In genomic region chr19:15125232-15126067, GRCh38 we compare ENCODE assay signal across 8 cellular contexts. TPM values are rescaled to one million over a fixed set of nuclear protein-coding genes. Genes with fewer than 3 reads are reported as not detected.
DNase-seq lines count a peak whose midpoint lies in the region; ATAC-seq and TF ChIP-seq lines count a peak whose summit lies in the region.

No MANE protein-coding gene starts in this region.

- H3K36me3 Mint-ChIP-seq in activated CD4-positive, alpha-beta T cell treated with anti-CD3 and anti-CD28 coated beads, Interleukin-2, amount 10 ng/mL, durations not matched to agents 24 days and 14 days (ENCODE audit: low read depth): peaks cover 18% of the 10 kb centered on the region

- peak; percentile 86 for ATAC-seq in GM19328 (IDR thresholded peaks at IDR 0.05; ENCODE audit: unreplicated experiment)
- peak; percentile 69 for ATAC-seq in HG03469 (IDR thresholded peaks at IDR 0.05; ENCODE audit: unreplicated experiment)

- H3K4me3 ChIP-seq in coronary artery: peak overlapping the region; percentile 90

- H3K9me3 Mint-ChIP-seq in activated CD4-positive, alpha-beta T cell treated with anti-CD3 and anti-CD28 coated beads, Interleukin-2, amount 10 ng/mL, durations not matched to agents 24 days and 14 days: no peaks in the 10 kb centered on the region

- peak overlapping the region; percentile 96 for H3K27ac Mint-ChIP-seq in activated CD4-positive, alpha-beta T cell treated with anti-CD3 and anti-CD28 coated beads, Interleukin-2, amount 10 ng/mL, durations not matched to agents 24 days and 14 days

- H3K27me3 Mint-ChIP-seq in activated CD4-positive, alpha-beta T cell treated with anti-CD3 and anti-CD28 coated beads, Interleukin-2, amount 10 ng/mL, durations not matched to agents 24 days and 14 days: no peaks in the 10 kb centered on the region

- peak; percentile 71 to 97 (median 94) for DNase-seq in C1 segment of cervical spinal cord (lab: John Stamatoyannopoulos, UW)
- peak; percentile 92 to 97 for DNase-seq in NCI-H526 (lab: John Stamatoyannopoulos, UW)
- DNase-seq in activated CD4-positive, alpha-beta T cell treated with anti-CD3 and anti-CD28 coated beads, Interleukin-2, amount 10 ng/mL, durations not matched to agents 24 days and 14 days: peak; percentile 99
- peak; percentile 98 for DNase-seq in coronary artery (ENCODE audit: low spot score)
- peak; percentile 94 to 98 (median 95) for DNase-seq in stimulated activated CD4-positive, alpha-beta T cell treated with anti-CD3 and anti-CD28 coated beads, Interleukin-1b, Interleukin-23, amount 100 ng/mL, for 24 hours (ENCODE audit: low read depth in 4 of 4, low spot score in 1 of 4)

- H3K4me3 Mint-ChIP-seq in activated CD4-positive, alpha-beta T cell treated with anti-CD3 and anti-CD28 coated beads, Interleukin-2, amount 10 ng/mL, durations not matched to agents 24 days and 14 days: peak overlapping the region; percentile 92

- H3K4me1 Mint-ChIP-seq in activated CD4-positive, alpha-beta T cell treated with anti-CD3 and anti-CD28 coated beads, Interleukin-2, amount 10 ng/mL, durations not matched to agents 24 days and 14 days: peaks cover 32% of the 10 kb centered on the region

- H3K27me3 ChIP-seq in layer of hippocampus (ENCODE audit: control insufficient read depth, insufficient read depth, low read length): no peaks in the 10 kb centered on the region

- H3K27ac ChIP-seq in coronary artery (peak overlapping the region; percentile 93 to 96), layer of hippocampus (ENCODE audit: low read depth, low read length) (peak overlapping the region; percentile 97)

- no peak for TF ChIP-seq CTCF in coronary artery (IDR thresholded peaks at IDR 0.05)

- intact Hi-C loops in activated CD4-positive, alpha-beta T cell treated with anti-CD3 and anti-CD28 coated beads, Interleukin-2, amount 10 ng/mL, durations not matched to agents 24 days and 14 days (cut with micrococcal nuclease): loop anchor here (1.0 to 2.0 kb wide), 3 partner anchors 15 to 986 kb away; partner anchors contain the start of genes AKAP8 and RAB8A

RNA-seq across cellular contexts. Expression of gene SYDE1, which starts 18.2 kb away (rescaled TPM):
- total RNA-seq in activated CD4-positive, alpha-beta T cell treated with anti-CD3 and anti-CD28 coated beads, Interleukin-2, amount 10 ng/mL, durations not matched to agents 24 days and 14 days: 1.1 and 1.3 TPM in 2 replicates

RNA-seq across cellular contexts. Expression of gene OR1I1, which starts 43.4 kb away (rescaled TPM):
- not detected in 2 replicates for total RNA-seq in activated CD4-positive, alpha-beta T cell treated with anti-CD3 and anti-CD28 coated beads, Interleukin-2, amount 10 ng/mL, durations not matched to agents 24 days and 14 days

Comparison
In these comparisons a context has a peak if more than half of its experiments do, and no peak if none do; other contexts are left out.
1. Peak in every context shown above with its lines: DNase-seq, ATAC-seq, H3K4me3 ChIP-seq and H3K27ac ChIP-seq.